In genomic region chr4:11675051-11675800, GRCh38 we compare ENCODE assay signal across 25 cellular contexts.
"Had no signal": no experiment of that assay in that cellular context is flagged by ENCODE, and none has a peak within 500 bp of the region (broad histone marks: within the 10 kb centered on the region; RNA-seq: fewer than 3 reads in every experiment).

No MANE protein-coding gene starts in this region.

- FAIRE-seq: endometrium, islet of Langerhans, keratinocyte had no signal

- ATAC-seq: effector memory CD8-positive, alpha-beta T cell; esophagus mucosa; gastrocnemius medialis; heart right ventricle; left cardiac atrium; left lung; left ventricle myocardium superior; lower lobe of right lung; mucosa of descending colon had no signal

- H3K4me3 ChIP-seq: colonic mucosa, gastrocnemius medialis, heart right ventricle, left lung, lower lobe of right lung, mucosa of descending colon had no signal

- H3K27ac ChIP-seq: colonic mucosa, epithelial cell of prostate, gastrocnemius medialis, heart right ventricle, left lung, lower lobe of right lung had no signal

- H3K27me3 ChIP-seq: colonic mucosa, gastrocnemius medialis, heart right ventricle, left lung had no signal

- H3K9me3 Mint-ChIP-seq: effector memory CD8-positive, alpha-beta T cell; endodermal cell; mesothelial cell of epicardium had no signal

- H3K4me1 ChIP-seq: colonic mucosa, gastrocnemius medialis, heart right ventricle, left lung, lower lobe of right lung had no signal

- H3K36me3 Mint-ChIP-seq: mesothelial cell of epicardium had no signal

- H3K4me1 Mint-ChIP-seq: endodermal cell, mesothelial cell of epicardium had no signal

- H3K27me3 Mint-ChIP-seq: dendritic cell treated with granulocyte-macrophage colony-stimulating factor and Interleukin-4, amounts not matched to agents 40 ng/mL and 50 ng/mL, for 4 days; effector memory CD8-positive, alpha-beta T cell had no signal

- H3K36me3 ChIP-seq: colonic mucosa, gastrocnemius medialis, heart right ventricle, left lung, lower lobe of right lung had no signal

- H3K9me3 ChIP-seq: colonic mucosa, gastrocnemius medialis, left lung, lower lobe of right lung, mucosa of descending colon had no signal

- H3K4me3 Mint-ChIP-seq: dendritic cell treated with granulocyte-macrophage colony-stimulating factor and Interleukin-4, amounts not matched to agents 40 ng/mL and 50 ng/mL, for 4 days; effector memory CD8-positive, alpha-beta T cell; endodermal cell; mesothelial cell of epicardium had no signal

- H3K27ac Mint-ChIP-seq: dendritic cell treated with granulocyte-macrophage colony-stimulating factor and Interleukin-4, amounts not matched to agents 40 ng/mL and 50 ng/mL, for 4 days; effector memory CD8-positive, alpha-beta T cell; endodermal cell; mesothelial cell of epicardium had no signal

- DNase-seq: colonic mucosa; cortex of kidney; effector CD8-positive, alpha-beta T cell; effector memory CD8-positive, alpha-beta T cell; endodermal cell; erythroblast; foreskin melanocyte; gastrocnemius medialis; glutamatergic neuron; head of caudate nucleus; heart right ventricle; hippocampal formation; left cardiac atrium; left lung; left ventricle myocardium superior; lower lobe of right lung; mesenchymal stem cell; mucosa of descending colon had no signal
